In genomic region chr5:103407399-103407798, GRCh38 we compare ENCODE assay signal across 18 cellular contexts.
"Had no signal": no experiment of that assay in that cellular context is flagged by ENCODE, and none has a peak within 500 bp of the region (broad histone marks: within the 10 kb centered on the region; RNA-seq: fewer than 3 reads in every experiment).

No MANE protein-coding gene starts in this region.

- H3K9me3 ChIP-seq: spleen, thoracic aorta, upper lobe of right lung had no signal

- H3K4me3 ChIP-seq: spleen, thoracic aorta, upper lobe of right lung had no signal

- H3K36me3 ChIP-seq: spleen, thoracic aorta, upper lobe of right lung had no signal

- H3K27ac ChIP-seq: epithelial cell of prostate, foreskin keratinocyte, spleen, thoracic aorta, upper lobe of right lung had no signal

- H3K27me3 ChIP-seq: foreskin keratinocyte, spleen, upper lobe of right lung had no signal

- H3K4me1 ChIP-seq: foreskin keratinocyte, spleen, upper lobe of right lung had no signal

- DNase-seq: activated CD4-positive, alpha-beta T cell treated with anti-CD3 and anti-CD28 coated beads for 48 hours; activated CD4-positive, CD25-positive, alpha-beta regulatory T cell; activated CD8-positive, alpha-beta T cell treated with anti-CD3 and anti-CD28 coated beads, Interleukin-2, amount 10 ng/mL, durations not matched to agents 7 days and 5 days; activated naive CD4-positive, alpha-beta T cell treated with anti-CD3 and anti-CD28 coated beads for 36 hours; activated T-cell treated with anti-CD3 and anti-CD28 coated beads, Interleukin-2, amount 50 U/mL, for 24 hours; anterior cingulate cortex; cerebellar nuclear complex; foreskin keratinocyte; glutamatergic neuron; hippocampal formation; midbrain; spleen; stimulated activated naive B cell treated with anti-CD40 and anti-IgM and Interleukin-4, amounts not matched to agents 10 μg/mL and 1 μg/mL and 100 μg/mL, for 72 hours; upper lobe of right lung had no signal

- ATAC-seq: activated CD8-positive, alpha-beta T cell treated with anti-CD3 and anti-CD28 coated beads, Interleukin-2, amount 10 ng/mL, durations not matched to agents 7 days and 5 days; foreskin keratinocyte; left lobe of liver; sciatic nerve; stimulated activated naive B cell treated with anti-CD40 and anti-IgM and Interleukin-4, amounts not matched to agents 10 μg/mL and 1 μg/mL and 100 μg/mL, for 72 hours; upper lobe of right lung had no signal
